In genomic region chr12:6765048-6765633, GRCh38 we compare ENCODE assay signal across 8 cellular contexts. TPM values are rescaled to one million over a fixed set of nuclear protein-coding genes. Genes with fewer than 3 reads are reported as not detected.
DNase-seq lines count a peak whose midpoint lies in the region; ATAC-seq and TF ChIP-seq lines count a peak whose summit lies in the region.

No MANE protein-coding gene starts in this region.

- H4K20me1 ChIP-seq in PC-3 (ENCODE audit: low read length), result no peaks in the 10 kb centered on the region; the same call in 1 of the 2 replicates

- H3K4ac ChIP-seq in trophoblast cell (ENCODE audit: low read depth, low read length), result peak overlapping the region; percentile 29

- peaks cover 10% of the 10 kb centered on the region for H3K36me3 Mint-ChIP-seq in endodermal cell (ENCODE audit: low read depth)

- H2AFZ ChIP-seq in PC-3 (ENCODE audit: low read length), result peak overlapping the region; percentile 69; the same call in 1 of the 2 replicates
- H2AFZ ChIP-seq in trophoblast cell (ENCODE audit: insufficient read depth, low read length, poor library complexity), result peak overlapping the region; percentile 46

- H3K79me1 ChIP-seq in trophoblast cell (ENCODE audit: low read length), result peaks cover 30% of the 10 kb centered on the region

- H3K23ac ChIP-seq in trophoblast cell (ENCODE audit: low read length), result no peak overlapping the region

- TF ChIP-seq CTCF in PC-3 (conservative IDR thresholded peaks at IDR 0.05; ENCODE audit: low read depth, low read length) (no peak), endodermal cell (conservative IDR thresholded peaks at IDR 0.05) (no peak)

- H3K18ac ChIP-seq in trophoblast cell (ENCODE audit: low read length), result peak overlapping the region; percentile 48

- no peaks in the 10 kb centered on the region for H3K9me3 Mint-ChIP-seq in endodermal cell

- BruUV-seq in PC-3 (replicated peaks; lab: Mats Ljungman, UMichigan), result no TSS peak

- peaks cover 36% of the 10 kb centered on the region for H3K4me1 ChIP-seq in PC-3 (ENCODE audit: insufficient read depth, low read length)
- H3K4me1 ChIP-seq in endodermal cell (ENCODE audit: control insufficient read depth, insufficient read depth, low read length), result peaks cover 15% of the 10 kb centered on the region
- peaks cover 23 to 32% of the 10 kb centered on the region in 2 experiments for H3K4me1 ChIP-seq in trophoblast cell (ENCODE audit: control insufficient read depth in 1 of 2, insufficient read depth in 2 of 2, low read length in 2 of 2)

- H3K9me3 ChIP-seq in PC-3 (ENCODE audit: low read length), result no peaks in the 10 kb centered on the region
- H3K9me3 ChIP-seq in endodermal cell (ENCODE audit: control insufficient read depth, low read length), result no peaks in the 10 kb centered on the region
- H3K9me3 ChIP-seq in trophoblast cell (ENCODE audit: insufficient read depth, low read depth, low read length), result no peaks in the 10 kb centered on the region

- peak overlapping the region; percentile 63 for H4K8ac ChIP-seq in trophoblast cell (ENCODE audit: low read depth, low read length)

- POLR2A ChIA-PET in PC-3 (lab: Charles Lee; ENCODE audit: unreplicated experiment), result interaction anchor here (0.7 kb wide), 1 partner anchor 12 kb away, joined by 8 read pairs; the partner anchor contains the start of gene MLF2

- ATAC-seq in PC-3 (no peak), GM21825 (IDR thresholded peaks at IDR 0.05; ENCODE audit: unreplicated experiment) (no peak), GM21423 (IDR thresholded peaks at IDR 0.05; ENCODE audit: unreplicated experiment) (no peak)

- H3K14ac ChIP-seq in trophoblast cell (ENCODE audit: low read length), result peak overlapping the region; percentile 82

- H3K4me3 ChIP-seq in PC-3 (ENCODE audit: low read length) (peak overlapping the region; percentile 67; the same call in 1 of the 2 replicates), endodermal cell (ENCODE audit: low read length) (peak overlapping the region; percentile 81), trophoblast cell (ENCODE audit: low read depth, low read length) (no peak overlapping the region)

- peak overlapping the region; percentile 95 for H2BK120ac ChIP-seq in trophoblast cell (ENCODE audit: insufficient read depth, low read length, poor library complexity)

- H4K91ac ChIP-seq in trophoblast cell (ENCODE audit: low read depth, low read length), result peak overlapping the region; percentile 91

- peak overlapping the region; percentile 82 for H3K4me3 Mint-ChIP-seq in endodermal cell

- H3K27ac ChIP-seq in PC-3 (ENCODE audit: low read length), result peak overlapping the region; percentile 5; the same call in 1 of the 2 replicates
- peak overlapping the region; percentile 65 for H3K27ac ChIP-seq in endodermal cell (ENCODE audit: low read depth, low read length)
- peak overlapping the region; percentile 85 for H3K27ac ChIP-seq in trophoblast cell (ENCODE audit: low read depth, low read length)

- H3K9ac ChIP-seq in PC-3 (ENCODE audit: low read length) (no peak overlapping the region), endodermal cell (ENCODE audit: extremely low read depth, low read length, poor library complexity, severe bottlenecking) (no peak overlapping the region), trophoblast cell (ENCODE audit: low read length) (no peak overlapping the region)

- H3K79me2 ChIP-seq in PC-3 (ENCODE audit: low read length) (peaks cover 27% of the 10 kb centered on the region), trophoblast cell (ENCODE audit: control insufficient read depth, insufficient read depth, low read length, poor library complexity) (peaks cover 18% of the 10 kb centered on the region)

- peak overlapping the region; percentile 69 for H2AK5ac ChIP-seq in trophoblast cell (ENCODE audit: low read length)

- peaks cover 44% of the 10 kb centered on the region for H3K4me1 Mint-ChIP-seq in endodermal cell

- intact Hi-C loops in PC-3 (cut with micrococcal nuclease), result no loop called here

- CTCF ChIA-PET in PC-3 (lab: Charles Lee), result no interaction called here

- peak overlapping the region; percentile 71 for H3K27ac Mint-ChIP-seq in endodermal cell

- WGBS in endodermal cell (ENCODE audit: insufficient coverage in 1 of 2, insufficient read length in 1 of 2), 2 experiments, result 24 to 33% methylated on average over 6 to 7 of the region's 7 CpGs
- WGBS in trophoblast cell (ENCODE audit: extremely low coverage, insufficient coverage, insufficient read length), result no CpG with 5 or more reads among the region's 7 CpGs

- no peaks in the 10 kb centered on the region for H3F3A ChIP-seq in PC-3 (ENCODE audit: low read length, unreplicated experiment)

- H2BK12ac ChIP-seq in trophoblast cell (ENCODE audit: low read length), result peak overlapping the region; percentile 58

- no peaks in the 10 kb centered on the region for H3K27me3 ChIP-seq in PC-3 (ENCODE audit: low read length)
- no peaks in the 10 kb centered on the region for H3K27me3 ChIP-seq in endodermal cell (ENCODE audit: control insufficient read depth, insufficient read depth, low read length, poor library complexity, severe bottlenecking)
- H3K27me3 ChIP-seq in trophoblast cell (ENCODE audit: insufficient read depth, low read length), result no peaks in the 10 kb centered on the region

- H2BK5ac ChIP-seq in trophoblast cell (ENCODE audit: low read depth, low read length, poor library complexity), result peak overlapping the region; percentile 63

- H4K12ac ChIP-seq in trophoblast cell (ENCODE audit: low read depth, low read length), result peak overlapping the region; percentile 39

- no peaks in the 10 kb centered on the region for H3K9me2 ChIP-seq in PC-3 (replicated peaks; ENCODE audit: low read length)

- H3K27me3 Mint-ChIP-seq in endodermal cell (ENCODE audit: insufficient read depth), result peaks cover 3% of the 10 kb centered on the region

- H3K36me3 ChIP-seq in PC-3 (ENCODE audit: low read depth, low read length), result no peaks in the 10 kb centered on the region
- peaks cover 9% of the 10 kb centered on the region for H3K36me3 ChIP-seq in endodermal cell (ENCODE audit: control insufficient read depth, insufficient read depth, low read length)
- peaks cover 10 to 11% of the 10 kb centered on the region in 2 experiments for H3K36me3 ChIP-seq in trophoblast cell (ENCODE audit: control insufficient read depth in 1 of 2, insufficient read depth in 2 of 2, low read length in 2 of 2)

- DNase-seq in DMS153 treated with DMSO at 0.1 percent for 48 hours (lab: John Stamatoyannopoulos, UW; ENCODE audit: unreplicated experiment) (peak; percentile 49), DMS153 (lab: John Stamatoyannopoulos, UW) (no peak), PC-3 (peak; percentile 9), endodermal cell (no peak), trophoblast cell (peak in 1 of 2 donors; percentile 22), AML-193 (lab: John Stamatoyannopoulos, UW) (no peak)

- H3K4me2 ChIP-seq in PC-3 (ENCODE audit: low read length) (peak overlapping the region; percentile 75), trophoblast cell (ENCODE audit: low read length) (peak overlapping the region; percentile 91)

RNA-seq across cellular contexts. Expression of gene PTMS, which starts 1.0 kb away (rescaled TPM):
- total RNA-seq in PC-3 (2014; rRNA removed), result 46.4 and 84.7 TPM in 2 replicates
- total RNA-seq in endodermal cell, result 100 to 1,000 TPM; 637 to 888 TPM
- polyA plus RNA-seq in endodermal cell (2013, experiment 1 of 2), result 935 TPM
- 1,020 TPM for polyA plus RNA-seq in endodermal cell (2013, experiment 2 of 2)
- 441 and 482 TPM in 2 replicates for polyA plus RNA-seq in trophoblast cell (2013)

RNA-seq across cellular contexts. Expression of gene LAG3, which starts 7.2 kb away (rescaled TPM):
- total RNA-seq in PC-3 (2014; rRNA removed) (0.40 and 0.58 TPM in 2 replicates), endodermal cell (1 to 10 TPM; 1.9 to 7.3 TPM)
- polyA plus RNA-seq in endodermal cell (2013, experiment 1 of 2), result 8.4 TPM
- 5.8 TPM for polyA plus RNA-seq in endodermal cell (2013, experiment 2 of 2)
- polyA plus RNA-seq in trophoblast cell (2013), result 0.29 and 0.37 TPM in 2 replicates

RNA-seq across cellular contexts. Expression of gene MLF2, which starts 12.2 kb away (rescaled TPM):
- total RNA-seq in PC-3 (2014; rRNA removed), result 222 and 248 TPM in 2 replicates
- 100 to 1,000 TPM; 219 to 393 TPM for total RNA-seq in endodermal cell
- 177 TPM for polyA plus RNA-seq in endodermal cell (2013, experiment 1 of 2)
- 169 TPM for polyA plus RNA-seq in endodermal cell (2013, experiment 2 of 2)
- 219 and 234 TPM in 2 replicates for polyA plus RNA-seq in trophoblast cell (2013)

RNA-seq across cellular contexts. Expression of gene CD4, which starts 24.2 kb away (rescaled TPM):
- total RNA-seq in PC-3 (2014; rRNA removed) (0.23 TPM in 1 of 2 replicates, not detected in the other), endodermal cell (1 to 10 TPM in 1 of 2 donors, under 1 TPM in 1; 0.77 to 1.3 TPM)
- 2.2 TPM for polyA plus RNA-seq in endodermal cell (2013, experiment 1 of 2)
- 1.7 TPM for polyA plus RNA-seq in endodermal cell (2013, experiment 2 of 2)
- polyA plus RNA-seq in trophoblast cell (2013), result 0.04 TPM in 2 replicates

RNA-seq across cellular contexts. Expression of gene COPS7A, which starts 41.3 kb away (rescaled TPM):
- total RNA-seq in PC-3 (2014; rRNA removed) (82.3 and 86.9 TPM in 2 replicates), endodermal cell (10 to 100 TPM; 43.3 to 69.2 TPM)
- polyA plus RNA-seq in endodermal cell (2013, experiment 1 of 2), result 36.9 TPM
- 34.1 TPM for polyA plus RNA-seq in endodermal cell (2013, experiment 2 of 2)
- 30.5 and 31.7 TPM in 2 replicates for polyA plus RNA-seq in trophoblast cell (2013)

Comparison
In these comparisons a context has a peak if more than half of its experiments do, and no peak if none do; other contexts are left out.
1. DNase-seq: peak in DMS153 treated with DMSO at 0.1 percent for 48 hours (single experiment) and PC-3 (single experiment); none in DMS153 (single experiment), endodermal cell (single experiment) and AML-193 (0 of 2).
2. H3K27ac ChIP-seq: peak in every context shown above with its lines; median percentile 85 in trophoblast cell; 65 in endodermal cell; 5 in PC-3.